Comparison of ENCODE assay signal across 25 cellular contexts in the genomic region with DNA sequence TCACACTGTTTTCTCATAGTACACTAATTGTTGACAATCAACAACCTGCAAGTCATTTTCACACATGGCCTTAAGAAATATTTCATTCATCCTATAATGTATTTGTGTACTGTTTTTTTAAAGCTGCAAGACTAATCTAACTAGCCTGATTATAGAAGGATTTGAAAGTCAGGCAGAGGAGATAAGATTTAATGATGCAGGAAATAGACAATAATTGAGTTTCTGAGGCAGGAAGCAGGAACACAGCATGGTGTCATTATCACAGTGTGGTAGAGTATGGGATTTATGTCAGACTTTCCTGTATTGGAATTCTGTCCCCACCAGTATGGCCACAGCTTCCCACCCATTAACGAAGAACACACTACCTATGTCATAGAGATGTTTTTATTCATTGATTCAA.
"Had no signal": no experiment of that assay in that cellular context is flagged by ENCODE, and none has a peak within 500 bp of the region (broad histone marks: within the 10 kb centered on the region; RNA-seq: fewer than 3 reads in every experiment).

No MANE protein-coding gene starts in this region.

- H3K4me3 Mint-ChIP-seq: immature natural killer cell; mesothelial cell of epicardium; naive B cell; natural killer cell treated with Interleukin-12 subunit alpha and Interleukin-12 subunit beta and Interleukin-15 and Interleukin-18, amount 100 ng/mL, for 72 hours; stimulated activated memory B cell treated with anti-CD40 and anti-IgM and Interleukin-4, amounts not matched to agents 10 μg/mL and 1 μg/mL and 100 μg/mL, for 72 hours; stimulated activated naive CD8-positive, alpha-beta T cell treated with anti-CD3 and anti-CD28 coated beads, Interleukin-15, amount 100 ng/mL, for 72 hours had no signal

- H3K36me3 ChIP-seq: left lung, lower lobe of right lung, ovary, right atrium auricular region, right lobe of liver, transverse colon, upper lobe of left lung, vagina had no signal

- H3K27ac ChIP-seq: left lung, lower lobe of right lung, ovary, right atrium auricular region, right lobe of liver, transverse colon, upper lobe of left lung, vagina had no signal

- H3K4me2 ChIP-seq: smooth muscle cell had no signal

- H3K4me1 ChIP-seq: left lung, lower lobe of right lung, right lobe of liver, transverse colon, upper lobe of left lung, vagina had no signal

- DNase-seq: immature natural killer cell; kidney; left colon; left lung; lower lobe of right lung; mammary epithelial cell; mesenchymal stem cell; naive B cell; ovary; right lobe of liver; stimulated activated CD4-positive, alpha-beta T cell treated with anti-CD3 and anti-CD28 coated beads, Interleukin-1b, Interleukin-23, amount 100 ng/mL, for 48 hours; stimulated activated CD4-positive, alpha-beta T cell treated with anti-CD3 and anti-CD28 coated beads, Interleukin-2, amount 100 ng/mL, for 48 hours; stimulated activated CD4-positive, alpha-beta T cell treated with anti-CD3 and anti-CD28 coated beads, Interleukin-4, amount 100 ng/mL, for 4 hours; stimulated activated CD8-positive, alpha-beta memory T cell treated with anti-CD3 and anti-CD28 coated beads, Interleukin-4, amount 100 ng/mL, for 48 hours; stimulated activated naive CD4-positive, alpha-beta T cell treated with Interleukin-2 at 50 U/mL for 16 hours; stimulated activated naive CD8-positive, alpha-beta T cell treated with anti-CD3 and anti-CD28 coated beads, Interleukin-15, amount 100 ng/mL, for 72 hours; transverse colon; upper lobe of left lung had no signal

- H3K27me3 ChIP-seq: left lung, ovary, right atrium auricular region, right lobe of liver, transverse colon, upper lobe of left lung, vagina had no signal

- H3K9me3 Mint-ChIP-seq: mesothelial cell of epicardium; naive B cell; natural killer cell treated with Interleukin-12 subunit alpha and Interleukin-12 subunit beta and Interleukin-15 and Interleukin-18, amount 100 ng/mL, for 72 hours; stimulated activated memory B cell treated with anti-CD40 and anti-IgM and Interleukin-4, amounts not matched to agents 10 μg/mL and 1 μg/mL and 100 μg/mL, for 72 hours had no signal

- H3K36me3 Mint-ChIP-seq: immature natural killer cell; mesothelial cell of epicardium; naive B cell; natural killer cell treated with Interleukin-12 subunit alpha and Interleukin-12 subunit beta and Interleukin-15 and Interleukin-18, amount 100 ng/mL, for 72 hours; stimulated activated memory B cell treated with anti-CD40 and anti-IgM and Interleukin-4, amounts not matched to agents 10 μg/mL and 1 μg/mL and 100 μg/mL, for 72 hours had no signal

- H3K4me3 ChIP-seq: left lung, lower lobe of right lung, ovary, right atrium auricular region, right lobe of liver, smooth muscle cell, transverse colon, upper lobe of left lung, vagina had no signal

- H3K9me3 ChIP-seq: left lung, lower lobe of right lung, ovary, right atrium auricular region, right lobe of liver, transverse colon, upper lobe of left lung, vagina had no signal

- H3K27ac Mint-ChIP-seq: immature natural killer cell; mesothelial cell of epicardium; naive B cell; natural killer cell treated with Interleukin-12 subunit alpha and Interleukin-12 subunit beta and Interleukin-15 and Interleukin-18, amount 100 ng/mL, for 72 hours; progenitor cell of endocrine pancreas; stimulated activated memory B cell treated with anti-CD40 and anti-IgM and Interleukin-4, amounts not matched to agents 10 μg/mL and 1 μg/mL and 100 μg/mL, for 72 hours; stimulated activated naive CD8-positive, alpha-beta T cell treated with anti-CD3 and anti-CD28 coated beads, Interleukin-15, amount 100 ng/mL, for 72 hours had no signal

- ATAC-seq: left colon; left lung; lower lobe of right lung; natural killer cell treated with Interleukin-12 subunit alpha and Interleukin-12 subunit beta and Interleukin-15 and Interleukin-18, amount 100 ng/mL, for 72 hours; right lobe of liver; stimulated activated memory B cell treated with anti-CD40 and anti-IgM and Interleukin-4, amounts not matched to agents 10 μg/mL and 1 μg/mL and 100 μg/mL, for 72 hours; stimulated activated naive CD8-positive, alpha-beta T cell treated with anti-CD3 and anti-CD28 coated beads, Interleukin-15, amount 100 ng/mL, for 72 hours had no signal

- H3K27me3 Mint-ChIP-seq: naive B cell; natural killer cell treated with Interleukin-12 subunit alpha and Interleukin-12 subunit beta and Interleukin-15 and Interleukin-18, amount 100 ng/mL, for 72 hours; progenitor cell of endocrine pancreas; stimulated activated memory B cell treated with anti-CD40 and anti-IgM and Interleukin-4, amounts not matched to agents 10 μg/mL and 1 μg/mL and 100 μg/mL, for 72 hours; stimulated activated naive CD8-positive, alpha-beta T cell treated with anti-CD3 and anti-CD28 coated beads, Interleukin-15, amount 100 ng/mL, for 72 hours had no signal

- H3K4me1 Mint-ChIP-seq: immature natural killer cell; naive B cell; stimulated activated memory B cell treated with anti-CD40 and anti-IgM and Interleukin-4, amounts not matched to agents 10 μg/mL and 1 μg/mL and 100 μg/mL, for 72 hours; stimulated activated naive CD8-positive, alpha-beta T cell treated with anti-CD3 and anti-CD28 coated beads, Interleukin-15, amount 100 ng/mL, for 72 hours had no signal
